Comparison of ENCODE assay signal across 20 cellular contexts in the genomic region with DNA sequence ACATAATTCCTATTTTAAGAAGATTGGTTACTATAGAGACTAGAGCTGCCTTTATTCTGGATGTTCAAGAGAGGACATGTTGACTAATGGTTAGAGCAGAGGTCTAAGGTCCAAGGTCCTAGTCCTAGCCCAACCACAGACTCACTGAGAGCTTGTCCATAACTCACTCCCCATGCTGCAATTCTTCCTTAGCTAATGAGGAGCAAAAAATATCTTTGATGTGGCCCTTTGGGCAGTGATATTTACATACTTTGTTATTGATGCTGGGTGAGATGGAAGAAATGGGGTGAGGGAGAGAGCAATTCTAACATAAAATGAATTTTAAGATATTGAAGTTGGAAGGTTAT. TPM values are rescaled to one million over a fixed set of nuclear protein-coding genes. Genes with fewer than 3 reads are reported as not detected.
A peak's percentile ranks its signal among the peaks of the same experiment; 100 is the strongest.
DNase-seq lines count a peak whose midpoint lies in the region; ATAC-seq, FAIRE-seq and TF ChIP-seq lines count a peak whose summit lies in the region.
"Had no signal": no experiment of that assay in that cellular context is flagged by ENCODE, and none has a peak within 500 bp of the region (broad histone marks: within the 10 kb centered on the region; RNA-seq: fewer than 3 reads in every experiment).

No MANE protein-coding gene starts in this region.

- peaks cover 9% of the 10 kb centered on the region for H3K4me1 Mint-ChIP-seq in WTC11

- TF ChIP-seq CTCF in IMR-90 (conservative IDR thresholded peaks at IDR 0.05; ENCODE audit: low read depth, low read length) (no peak), WTC11 (IDR thresholded peaks at IDR 0.05) (no peak), left lung (IDR thresholded peaks at IDR 0.05) (no peak), D721Med (IDR thresholded peaks at IDR 0.05; ENCODE audit: insufficient read depth, missing control alignments) (no peak)

- dilution Hi-C loops in IMR-90 (cut with HindIII; ENCODE audit: low sequenced_read_pairs, unreplicated experiment) = no loop called here

- TF ChIP-seq POLR2A in IMR-90 (IDR thresholded peaks at IDR 0.05; ENCODE audit: low read depth, low read length) = no peak

- H3K4me3 ChIP-seq in IMR-90 (ENCODE audit: insufficient read depth, low read depth, low read length) (no peak overlapping the region), left lung (no peak overlapping the region), small intestine (ENCODE audit: low read depth in 1 of 2, low read length in 2 of 2) (no peak overlapping the region)
- H3K4me3 ChIP-seq: HAP-1 had no signal

- no peak overlapping the region for H3K9ac ChIP-seq in IMR-90 (ENCODE audit: low read depth, low read length)

- no peak overlapping the region for H3K18ac ChIP-seq in IMR-90 (ENCODE audit: low read depth, low read length)

- no peaks in the 10 kb centered on the region; the same call in 1 of the 2 replicates for H3K9me3 ChIP-seq in IMR-90 (ENCODE audit: control insufficient read depth, insufficient read depth, low read length)
- H3K9me3 ChIP-seq in left lung = no peaks in the 10 kb centered on the region
- no peaks in the 10 kb centered on the region for H3K9me3 ChIP-seq in small intestine (ENCODE audit: control insufficient read depth, low read depth)
- H3K9me3 ChIP-seq: Caco-2, HAP-1 had no signal

- TF ChIP-seq RAD21 in IMR-90 (IDR thresholded peaks at IDR 0.05; ENCODE audit: low read length) = no peak

- H3K4ac ChIP-seq in IMR-90 (ENCODE audit: low read depth, low read length) = no peak overlapping the region

- no peak for ATAC-seq in IMR-90 (ENCODE audit: low read depth)
- ATAC-seq in WTC11 = no peak
- peak; percentile 65 for ATAC-seq in left lung
- no peak for ATAC-seq in GM19455 (IDR thresholded peaks at IDR 0.05; ENCODE audit: unreplicated experiment)

- POLR2A ChIA-PET in IMR-90 (lab: Charles Lee; ENCODE audit: unreplicated experiment) (no interaction called here), WTC11 (lab: Charles Lee) (no interaction called here)

- H2AK5ac ChIP-seq in IMR-90 (ENCODE audit: low read depth, low read length) = no peak overlapping the region

- in situ Hi-C loops in IMR-90 (cut with MboI; ENCODE audit: low sequenced_read_pairs) = no loop called here

- peak overlapping the region; percentile 45; the same call in 1 of the 2 replicates for H4K91ac ChIP-seq in IMR-90 (ENCODE audit: insufficient read depth, low read depth, low read length)

- no peak overlapping the region for H3K4me2 ChIP-seq in IMR-90 (ENCODE audit: low read depth, low read length)

- H4K20me1 ChIP-seq in IMR-90 (ENCODE audit: insufficient read depth, low read length) = no peaks in the 10 kb centered on the region

- H3K36me3 Mint-ChIP-seq in WTC11 = peaks cover 4% of the 10 kb centered on the region; the same call in 1 of the 2 replicates

- H3K36me3 ChIP-seq in IMR-90 (ENCODE audit: control insufficient read depth, insufficient read depth, low read length) = no peaks in the 10 kb centered on the region
- H3K36me3 ChIP-seq in left lung = no peaks in the 10 kb centered on the region
- no peaks in the 10 kb centered on the region for H3K36me3 ChIP-seq in small intestine (ENCODE audit: control insufficient read depth in 2 of 2, insufficient read depth in 2 of 2, low read length in 2 of 2)
- H3K36me3 ChIP-seq: HAP-1 had no signal

- peak overlapping the region in 1 of 2 experiments; percentile 51; a peak in 1 of 4 replicates for H4K8ac ChIP-seq in IMR-90 (ENCODE audit: low read depth in 2 of 2, low read length in 2 of 2)

- H2BK20ac ChIP-seq in IMR-90 (ENCODE audit: low read depth, low read length) = peak overlapping the region; percentile 42; the same call in 1 of the 2 replicates

- DNase-seq in IMR-90 (no peak), WTC11 (ENCODE audit: low spot score) (no peak), left lung (no peak), small intestine (peak; percentile 16), NCI-H2227 (lab: John Stamatoyannopoulos, UW; ENCODE audit: unreplicated experiment) (no peak), D721Med (ENCODE audit: insufficient read length, low spot score) (no peak)
- DNase-seq: AML-193; Caco-2; CD4-positive, alpha-beta T cell; DMS153; DMS79; GF-D8; KBM-7 had no signal

- H2AK9ac ChIP-seq in IMR-90 (replicated peaks; ENCODE audit: low read depth, low read length, poor library complexity) = no peak overlapping the region

- H3K14ac ChIP-seq in IMR-90 (replicated peaks; ENCODE audit: low read depth, low read length) = peak overlapping the region; percentile 78

- H3K9me3 Mint-ChIP-seq in WTC11 = peaks cover 20% of the 10 kb centered on the region
- H3K9me3 Mint-ChIP-seq: CD4-positive, alpha-beta T cell had no signal

- H3K4me1 ChIP-seq in IMR-90 (ENCODE audit: control insufficient read depth, insufficient read depth, low read length) = no peaks in the 10 kb centered on the region; the same call in 1 of the 2 replicates
- no peaks in the 10 kb centered on the region for H3K4me1 ChIP-seq in left lung
- no peaks in the 10 kb centered on the region for H3K4me1 ChIP-seq in small intestine (ENCODE audit: control insufficient read depth in 2 of 2, insufficient read depth in 1 of 2, low read depth in 1 of 2, low read length in 1 of 2)

- no peak overlapping the region for H2BK5ac ChIP-seq in IMR-90 (ENCODE audit: low read depth, low read length, poor library complexity, severe bottlenecking)

- CTCF ChIA-PET in IMR-90 (lab: Yijun Ruan, JAX) (interaction anchor here (1.6 kb wide), 1 partner anchor 33 kb away, joined by 5 read pairs; no protein-coding TSS in a partner anchor), WTC11 (lab: Charles Lee) (no interaction called here)

- FAIRE-seq in small intestine (lab: Jason Lieb, UNC) (no peak), D721Med (lab: Jason Lieb, UNC) (no peak)
- FAIRE-seq: A204.1 had no signal

- peak overlapping the region; percentile 49; the same call in 1 of the 2 replicates for H3K27ac Mint-ChIP-seq in WTC11
- H3K27ac Mint-ChIP-seq: CD4-positive, alpha-beta T cell had no signal

- no peak overlapping the region for H2BK120ac ChIP-seq in IMR-90 (ENCODE audit: low read depth, low read length)

- no peak overlapping the region; the same call in 1 of the 2 replicates for H3K27ac ChIP-seq in IMR-90 (ENCODE audit: insufficient read depth, low read length)
- no peak overlapping the region for H3K27ac ChIP-seq in left lung
- no peak overlapping the region for H3K27ac ChIP-seq in small intestine (ENCODE audit: low read depth in 1 of 2, low read length in 1 of 2)
- H3K27ac ChIP-seq: C4-2B had no signal

- H2AFZ ChIP-seq in IMR-90 (replicated peaks; ENCODE audit: low read length, poor library complexity) = no peak overlapping the region

- H3K27me3 Mint-ChIP-seq in WTC11 (ENCODE audit: low read depth) = 0 out of 2 replicates have a peak, but pooled peaks cover 3% of the 10 kb centered on the region
- H3K27me3 Mint-ChIP-seq: CD4-positive, alpha-beta T cell had no signal

- H2BK15ac ChIP-seq in IMR-90 (ENCODE audit: low read depth, low read length) = 0 out of 3 replicates have a peak overlapping the region, but pooled peaks have one; percentile 8

- intact Hi-C loops in IMR-90 (cut with micrococcal nuclease) (no loop called here), left lung (cut with DNase I) (no loop called here)

- H3K27me3 ChIP-seq in IMR-90 (ENCODE audit: control insufficient read depth, insufficient read depth, low read length) (no peaks in the 10 kb centered on the region), left lung (no peaks in the 10 kb centered on the region), small intestine (ENCODE audit: control insufficient read depth in 2 of 2, insufficient read depth in 2 of 2, low read length in 2 of 2) (no peaks in the 10 kb centered on the region)

- H3K79me1 ChIP-seq in IMR-90 (ENCODE audit: low read depth in 1 of 2, low read length in 2 of 2) = no peaks in the 10 kb centered on the region

- no peaks in the 10 kb centered on the region for H3K9me1 ChIP-seq in IMR-90 (ENCODE audit: insufficient read depth, low read length)

- no peak overlapping the region; the same call in 1 of the 2 replicates for H4K5ac ChIP-seq in IMR-90 (ENCODE audit: low read depth, low read length)

- no peak overlapping the region for H3K23ac ChIP-seq in IMR-90 (ENCODE audit: low read depth, low read length)

- no peak overlapping the region for H3K4me3 Mint-ChIP-seq in WTC11
- H3K4me3 Mint-ChIP-seq: CD4-positive, alpha-beta T cell had no signal

- no TSS peak for BruUV-seq in IMR-90 (replicated peaks; lab: Mats Ljungman, UMichigan)

- H3K56ac ChIP-seq in IMR-90 (ENCODE audit: extremely low read depth, insufficient read depth, low read length) = no peak overlapping the region

TF ChIP-seq in IMR-90, 13 proteins besides CTCF, POLR2A, EP300 and RAD21 (continues in another document):
- TF ChIP-seq CEBPB (IDR thresholded peaks at IDR 0.05; ENCODE audit: low read depth, low read length) (no peak), RCOR1 (IDR thresholded peaks at IDR 0.05; ENCODE audit: insufficient replicate concordance, low read length) (no peak), MXI1 (IDR thresholded peaks at IDR 0.05; ENCODE audit: borderline replicate concordance, low read depth, low read length) (no peak), RFX5 (IDR thresholded peaks at IDR 0.05; ENCODE audit: low read depth, low read length) (no peak)

TF ChIP-seq in WTC11, 78 proteins besides CTCF, POLR2A, EP300 and RAD21 (continues in another document):
- TF ChIP-seq ZBTB21 (CRISPR knock-in tag; IDR thresholded peaks at IDR 0.05; ENCODE audit: borderline replicate concordance) (no peak), ZNF317 (CRISPR knock-in tag; IDR thresholded peaks at IDR 0.05; ENCODE audit: borderline replicate concordance, low read depth) (no peak)
- TF ChIP-seq, protein P1, sequence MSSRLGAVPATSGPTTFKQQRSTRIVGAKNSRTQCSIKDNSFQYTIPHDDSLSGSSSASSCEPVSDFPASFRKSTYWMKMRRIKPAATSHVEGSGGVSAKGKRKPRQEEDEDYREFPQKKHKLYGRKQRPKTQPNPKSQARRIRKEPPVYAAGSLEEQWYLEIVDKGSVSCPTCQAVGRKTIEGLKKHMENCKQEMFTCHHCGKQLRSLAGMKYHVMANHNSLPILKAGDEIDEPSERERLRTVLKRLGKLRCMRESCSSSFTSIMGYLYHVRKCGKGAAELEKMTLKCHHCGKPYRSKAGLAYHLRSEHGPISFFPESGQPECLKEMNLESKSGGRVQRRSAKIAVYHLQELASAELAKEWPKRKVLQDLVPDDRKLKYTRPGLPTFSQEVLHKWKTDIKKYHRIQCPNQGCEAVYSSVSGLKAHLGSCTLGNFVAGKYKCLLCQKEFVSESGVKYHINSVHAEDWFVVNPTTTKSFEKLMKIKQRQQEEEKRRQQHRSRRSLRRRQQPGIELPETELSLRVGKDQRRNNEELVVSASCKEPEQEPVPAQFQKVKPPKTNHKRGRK (CRISPR knock-in tag; IDR thresholded peaks at IDR 0.05; ENCODE audit: borderline replicate concordance) = no peak

RNA-seq across cellular contexts. Expression of a gene that starts 57.9 kb away (rescaled TPM):
- total RNA-seq in IMR-90 (2012; rRNA removed) (0.28 TPM in 1 of 2 replicates, not detected in the other), WTC11 (2021) (not detected in 3 replicates), left lung (under 1 TPM; 0.20 to 0.94 TPM)
- polyA plus RNA-seq in IMR-90 (2012; rRNA removed) (not detected in 2 replicates), small intestine (under 1 TPM in 1 of 3 donors, not detected in 2; 0.10 TPM)
- 0.13 TPM in 1 of 2 replicates, not detected in the other for polyA plus RNA-seq in IMR-90 (2012; cell fraction: cytosol; rRNA removed)
- not detected in 2 replicates for polyA plus RNA-seq in IMR-90 (2012; cell fraction: nucleus; rRNA removed; ENCODE audit: low replicate concordance)
- total RNA-seq: Daoy, HT-29 had no signal
- polyA plus RNA-seq: BJ had no signal
